ENCODE assay signal across 20 cellular contexts in genomic region chr1:186409091-186409490, GRCh38. TPM values are rescaled to one million over a fixed set of nuclear protein-coding genes. Genes with fewer than 3 reads are reported as not detected.
DNase-seq lines count a peak whose midpoint lies in the region; ATAC-seq, FAIRE-seq and TF ChIP-seq lines count a peak whose summit lies in the region.
"Had no signal": no experiment of that assay in that cellular context is flagged by ENCODE, and none has a peak within 500 bp of the region (broad histone marks: within the 10 kb centered on the region; RNA-seq: fewer than 3 reads in every experiment).

No MANE protein-coding gene starts in this region.

- H2BK12ac ChIP-seq in neuronal stem cell (ENCODE audit: low read length), result no peak overlapping the region

- no peaks in the 10 kb centered on the region for H3K4me1 ChIP-seq in OCI-LY7 (ENCODE audit: insufficient read depth, low read length, poor library complexity, severe bottlenecking)
- no peaks in the 10 kb centered on the region for H3K4me1 ChIP-seq in neuronal stem cell (ENCODE audit: control insufficient read depth in 2 of 2, insufficient read depth in 1 of 2, low read depth in 1 of 2, low read length in 2 of 2)
- H3K4me1 ChIP-seq: heart right ventricle, vagina had no signal

- H2BK120ac ChIP-seq in neuronal stem cell (ENCODE audit: low read depth, low read length), result no peak overlapping the region

- no peaks in the 10 kb centered on the region for H3K79me1 ChIP-seq in neuronal stem cell (ENCODE audit: low read depth, low read length)

- H2BK15ac ChIP-seq in neuronal stem cell (ENCODE audit: low read length), result no peak overlapping the region

- no peaks in the 10 kb centered on the region for H4K20me1 ChIP-seq in OCI-LY7 (ENCODE audit: insufficient read depth, low read length)

- no peak overlapping the region for H3K14ac ChIP-seq in neuronal stem cell (ENCODE audit: low read length)

- H3K4ac ChIP-seq in neuronal stem cell (ENCODE audit: low read length), result no peak overlapping the region

- no peak overlapping the region for H3K4me2 ChIP-seq in OCI-LY7 (ENCODE audit: low read length)
- no peak overlapping the region for H3K4me2 ChIP-seq in neuronal stem cell (ENCODE audit: insufficient read depth, low read length, poor library complexity, severe bottlenecking)
- H3K4me2 ChIP-seq: GM23338 had no signal

- no peaks in the 10 kb centered on the region for H3K27me3 ChIP-seq in neuronal stem cell (ENCODE audit: control insufficient read depth in 3 of 3, insufficient read depth in 3 of 3, low read depth in 1 of 3, low read length in 3 of 3)
- H3K27me3 ChIP-seq: cardiac muscle cell, heart right ventricle, vagina had no signal

- no peak overlapping the region for H4K91ac ChIP-seq in neuronal stem cell (ENCODE audit: low read depth, low read length, poor library complexity)

- H3K79me2 ChIP-seq in OCI-LY7 (ENCODE audit: insufficient read depth, low read depth, low read length), result no peaks in the 10 kb centered on the region

- POLR2A ChIA-PET in OCI-LY7 (lab: Charles Lee), result interaction anchor here (1.2 to 1.4 kb wide), 3 partner anchors 9 to 11 kb away, joined by 3 to 5 read pairs (median 3); no protein-coding TSS in a partner anchor

- H3K9ac ChIP-seq in neuronal stem cell (ENCODE audit: low read depth, low read length, poor library complexity), result no peak overlapping the region

- WGBS in neuronal stem cell (ENCODE audit: extremely low coverage in 2 of 2, insufficient read length in 2 of 2, insufficient replicate concordance in 1 of 2), 2 donors, result no CpG with 5 or more reads among the region's 3 CpGs

- H3K9me2 ChIP-seq in OCI-LY7 (ENCODE audit: insufficient read depth, low read length), result no peaks in the 10 kb centered on the region

- no peak overlapping the region for H3K23ac ChIP-seq in neuronal stem cell (ENCODE audit: low read depth, low read length, poor library complexity)

- H3K4me3 ChIP-seq in OCI-LY7 (ENCODE audit: low read depth, low read length, poor library complexity, severe bottlenecking), result no peak overlapping the region
- H3K4me3 ChIP-seq in neuronal stem cell (ENCODE audit: low read length in 2 of 2), result no peak overlapping the region
- H3K4me3 ChIP-seq: cardiac muscle cell, GM23338, heart right ventricle, vagina had no signal

- H2AFZ ChIP-seq in OCI-LY7 (ENCODE audit: low read length), result no peak overlapping the region
- no peak overlapping the region for H2AFZ ChIP-seq in neuronal stem cell (ENCODE audit: low read length)
- H2AFZ ChIP-seq: GM23338 had no signal

- no peak overlapping the region for H2AK5ac ChIP-seq in neuronal stem cell (ENCODE audit: low read depth, low read length)

- ATAC-seq in GM21423 (IDR thresholded peaks at IDR 0.05; ENCODE audit: unreplicated experiment) (peak; percentile 70), HG02973 (IDR thresholded peaks at IDR 0.05; ENCODE audit: unreplicated experiment) (peak; percentile 77)
- no peak for ATAC-seq in activated CD4-positive, CD25-positive, alpha-beta regulatory T cell treated with anti-CD3 and anti-CD28 coated beads, Interleukin-2, amount 50 U/mL, for 24 hours
- ATAC-seq: GM23338; heart right ventricle; naive thymus-derived CD4-positive, alpha-beta T cell; SK-N-SH treated with all-trans-retinoic acid at 6 μM for 48 hours; stimulated activated memory B cell treated with anti-CD40 and anti-IgM and Interleukin-4, amounts not matched to agents 10 μg/mL and 1 μg/mL and 100 μg/mL, for 72 hours had no signal

- DNase-seq in GM18507 (ENCODE audit: extremely low spot score, insufficient read length, low read depth), result no peak
- DNase-seq in OCI-LY7 (ENCODE audit: low spot score), result peak; percentile 1
- DNase-seq in neuronal stem cell (ENCODE audit: low spot score), result no peak
- DNase-seq in effector CD8-positive, alpha-beta T cell (lab: John Stamatoyannopoulos, UW), result no peak
- no peak for DNase-seq in hepatic stellate cell (ENCODE audit: low spot score)
- DNase-seq: AML-193; DMS153; heart right ventricle; naive thymus-derived CD4-positive, alpha-beta T cell; NCI-H2029 had no signal

- intact Hi-C loops in OCI-LY7 (cut with micrococcal nuclease; ENCODE audit: unreplicated experiment), result loop anchor here (10.0 kb wide), 1 partner anchor 576 kb away; no protein-coding TSS in a partner anchor

- H2BK5ac ChIP-seq in neuronal stem cell (ENCODE audit: low read length), result no peak overlapping the region

- no peak for TF ChIP-seq CTCF in OCI-LY7 (conservative IDR thresholded peaks at IDR 0.05; ENCODE audit: low read length)

- no peak overlapping the region for H4K8ac ChIP-seq in neuronal stem cell (ENCODE audit: low read depth, low read length)

- no peak overlapping the region for H3K18ac ChIP-seq in neuronal stem cell (ENCODE audit: low read length)

- H3K27ac ChIP-seq in OCI-LY7 (ENCODE audit: low read depth, low read length, poor library complexity, severe bottlenecking) (no peak overlapping the region), neuronal stem cell (replicated peaks; ENCODE audit: low read length) (no peak overlapping the region)
- H3K27ac ChIP-seq: cardiac muscle cell, heart right ventricle, vagina had no signal

- FAIRE-seq in GM18507 (lab: Jason Lieb, UNC), result peak; percentile 18
- FAIRE-seq: endothelial cell of umbilical vein, GM12892 had no signal

- CTCF ChIA-PET in OCI-LY7 (lab: Charles Lee; ENCODE audit: unreplicated experiment), result no interaction called here

- peaks cover 72% of the 10 kb centered on the region for H3K36me3 ChIP-seq in OCI-LY7 (ENCODE audit: insufficient read depth, low read length)
- peaks cover 2 to 90% of the 10 kb centered on the region in 2 donors for H3K36me3 ChIP-seq in neuronal stem cell (replicated peaks in 1 of 2; ENCODE audit: control insufficient read depth in 2 of 2, insufficient read depth in 2 of 2, low read length in 2 of 2)

- H3K9me3 ChIP-seq in OCI-LY7 (ENCODE audit: low read length) (no peaks in the 10 kb centered on the region), neuronal stem cell (replicated peaks in 1 of 2; ENCODE audit: control insufficient read depth in 2 of 2, insufficient read depth in 1 of 2, low read depth in 1 of 2, low read length in 2 of 2) (no peaks in the 10 kb centered on the region)
- H3K9me3 ChIP-seq: heart right ventricle, vagina had no signal

- BruUV-seq in OCI-LY7 (replicated peaks; lab: Mats Ljungman, UMichigan), result no TSS peak

RNA-seq across cellular contexts. Expression of gene ODR4, which starts 33.5 kb away (rescaled TPM):
- 9.2 and 12.0 TPM in 2 replicates for total RNA-seq in OCI-LY7 (2014; rRNA removed; shearing (Covaris generic))
- total RNA-seq in OCI-LY7 (2022), result 11.6 and 16.1 TPM in 2 replicates
- polyA plus RNA-seq in neuronal stem cell (2013, experiment 1 of 2), result 12.9 TPM
- polyA plus RNA-seq in neuronal stem cell (2013, experiment 2 of 2), result 13.9 TPM

RNA-seq across cellular contexts. Expression of gene TPR, which starts 34.0 kb away (rescaled TPM):
- total RNA-seq in OCI-LY7 (2014; rRNA removed; shearing (Covaris generic)), result 81.8 and 92.1 TPM in 2 replicates
- total RNA-seq in OCI-LY7 (2022), result 136 and 141 TPM in 2 replicates
- 48.7 TPM for polyA plus RNA-seq in neuronal stem cell (2013, experiment 1 of 2)
- polyA plus RNA-seq in neuronal stem cell (2013, experiment 2 of 2), result 48.2 TPM

RNA-seq across cellular contexts. Expression of gene PDC, which starts 51.8 kb away (rescaled TPM):
- total RNA-seq in OCI-LY7 (2014; rRNA removed; shearing (Covaris generic)), result not detected in 2 replicates
- not detected in 2 replicates for total RNA-seq in OCI-LY7 (2022)
- not detected for polyA plus RNA-seq in neuronal stem cell (2013, experiment 1 of 2)
- polyA plus RNA-seq in neuronal stem cell (2013, experiment 2 of 2), result not detected
- total RNA-seq: cardiac muscle cell; endothelial cell of umbilical vein; GM23338; heart right ventricle; naive thymus-derived CD4-positive, alpha-beta T cell; vagina had no signal
- polyA plus RNA-seq: cardiac muscle cell; endothelial cell of umbilical vein; GM23338; heart right ventricle; naive thymus-derived CD4-positive, alpha-beta T cell had no signal

Comparison
In these comparisons a context has a peak if more than half of its experiments do, and no peak if none do; other contexts are left out.
1. ATAC-seq: peak in GM21423 (single experiment) and HG02973 (single experiment); none in activated CD4-positive, CD25-positive, alpha-beta regulatory T cell treated with anti-CD3 and anti-CD28 coated beads, Interleukin-2, amount 50 U/mL, for 24 hours (0 of 2).